In the genomic region with DNA sequence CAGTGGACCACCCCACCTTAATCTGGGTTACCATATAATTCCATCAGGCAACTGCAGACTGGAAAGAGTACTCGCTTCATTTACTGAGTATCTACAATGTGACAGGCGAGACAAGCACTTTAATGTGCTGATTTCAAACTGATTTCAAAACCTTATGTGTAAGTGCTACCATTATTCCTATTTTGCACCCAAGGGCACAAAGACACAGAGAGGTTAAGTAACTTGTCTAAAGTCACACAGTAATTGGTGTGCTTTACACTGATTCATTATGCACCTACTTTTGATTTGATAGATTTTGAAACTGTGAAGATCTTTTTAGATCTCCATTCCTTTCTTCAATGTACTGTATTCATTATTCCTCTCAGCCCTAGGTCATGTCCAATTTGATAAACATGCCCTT, we compare ENCODE assay signal across 18 cellular contexts.
A peak's percentile ranks its signal among the peaks of the same experiment; 100 is the strongest.
DNase-seq lines count a peak whose midpoint lies in the region; ATAC-seq and TF ChIP-seq lines count a peak whose summit lies in the region.
"Had no signal": no experiment of that assay in that cellular context is flagged by ENCODE, and none has a peak within 500 bp of the region (broad histone marks: within the 10 kb centered on the region; RNA-seq: fewer than 3 reads in every experiment).

No MANE protein-coding gene starts in this region.

- no peak for TF ChIP-seq POLR2A in esophagus muscularis mucosa (IDR thresholded peaks at IDR 0.05; ENCODE audit: low read depth)

- H3K4me3 Mint-ChIP-seq in activated naive CD8-positive, alpha-beta T cell = no peak overlapping the region
- H3K4me3 Mint-ChIP-seq in activated naive CD8-positive, alpha-beta T cell treated with anti-CD3 and anti-CD28 coated beads, Interleukin-2, amount 50 U/mL, for 24 hours = no peak overlapping the region
- peak overlapping the region; percentile 34 for H3K4me3 Mint-ChIP-seq in neural progenitor cell
- H3K4me3 Mint-ChIP-seq: B cell; CD8-positive, alpha-beta T cell; HFFc6 had no signal

- H3K4me1 Mint-ChIP-seq in activated naive CD8-positive, alpha-beta T cell (ENCODE audit: low read depth) = peaks cover 26% of the 10 kb centered on the region
- H3K4me1 Mint-ChIP-seq in activated naive CD8-positive, alpha-beta T cell treated with anti-CD3 and anti-CD28 coated beads, Interleukin-2, amount 50 U/mL, for 24 hours = peaks cover 25% of the 10 kb centered on the region
- peaks cover 46% of the 10 kb centered on the region for H3K4me1 Mint-ChIP-seq in neural progenitor cell

- H3K27me3 Mint-ChIP-seq in activated naive CD8-positive, alpha-beta T cell = no peaks in the 10 kb centered on the region
- peaks cover 3% of the 10 kb centered on the region for H3K27me3 Mint-ChIP-seq in activated naive CD8-positive, alpha-beta T cell treated with anti-CD3 and anti-CD28 coated beads, Interleukin-2, amount 50 U/mL, for 24 hours
- H3K27me3 Mint-ChIP-seq in neural progenitor cell (ENCODE audit: insufficient read depth, low read depth) = no peaks in the 10 kb centered on the region

- H2AFZ ChIP-seq in Karpas-422 (ENCODE audit: low read length) (no peak overlapping the region), neural progenitor cell (replicated peaks) (no peak overlapping the region)

- no peak for ATAC-seq in activated naive CD8-positive, alpha-beta T cell treated with anti-CD3 and anti-CD28 coated beads, Interleukin-2, amount 50 U/mL, for 24 hours
- ATAC-seq in HG03439 (IDR thresholded peaks at IDR 0.05; ENCODE audit: unreplicated experiment) = no peak
- ATAC-seq: CD8-positive, alpha-beta T cell had no signal

- H3K27ac ChIP-seq in Karpas-422 (ENCODE audit: low read length) (peak overlapping the region; percentile 63; the same call in 1 of the 2 replicates), esophagus muscularis mucosa (replicated peaks in 1 of 4) (no peak overlapping the region), neural progenitor cell (no peak overlapping the region)

- H3K9ac ChIP-seq in Karpas-422 (ENCODE audit: low read length) (no peak overlapping the region), neural progenitor cell (no peak overlapping the region)

- no peak for DNase-seq in activated naive CD8-positive, alpha-beta T cell treated with anti-CD3 and anti-CD28 coated beads, Interleukin-2, amount 50 U/mL, for 24 hours
- DNase-seq in Karpas-422 = no peak
- peak; percentile 42 for DNase-seq in esophagus muscularis mucosa (ENCODE audit: extremely low spot score)
- DNase-seq in neural progenitor cell (ENCODE audit: low spot score) = no peak
- DNase-seq in NOMO-1 (lab: John Stamatoyannopoulos, UW; ENCODE audit: unreplicated experiment in 2 of 2) = no peak
- no peak for DNase-seq in HUDEP-2 (lab: John Stamatoyannopoulos, UW; ENCODE audit: unreplicated experiment in 76 of 76)
- DNase-seq: CD8-positive, alpha-beta T cell; EL; GOT3; HFFc6; MV-4-11; NCI-H1436; NCI-H2081; NCI-H524 treated with DMSO at 0.1 percent for 48 hours; NK-92 treated with Interleukin-12 subunit alpha and Interleukin-12 subunit beta, amount 100 ng/mL, for 24 hours had no signal

- peaks cover 44% of the 10 kb centered on the region for H3K79me2 ChIP-seq in Karpas-422 (ENCODE audit: low read length)
- H3K79me2 ChIP-seq in neural progenitor cell (ENCODE audit: low read depth) = no peaks in the 10 kb centered on the region

- peaks cover 55% of the 10 kb centered on the region for H3K4me1 ChIP-seq in Karpas-422 (ENCODE audit: low read length)
- peaks cover 0 to 20% (median 15%) of the 10 kb centered on the region in 4 donors for H3K4me1 ChIP-seq in esophagus muscularis mucosa
- peaks cover 54% of the 10 kb centered on the region for H3K4me1 ChIP-seq in neural progenitor cell

- peaks cover 26% of the 10 kb centered on the region for H3F3A ChIP-seq in neural progenitor cell (ENCODE audit: low read depth)

- WGBS in esophagus muscularis mucosa = 45% methylated on average over 2 of the region's 2 CpGs

- H3K36me3 Mint-ChIP-seq in activated naive CD8-positive, alpha-beta T cell = peaks cover 7% of the 10 kb centered on the region
- H3K36me3 Mint-ChIP-seq in activated naive CD8-positive, alpha-beta T cell treated with anti-CD3 and anti-CD28 coated beads, Interleukin-2, amount 50 U/mL, for 24 hours (ENCODE audit: low read depth) = no peaks in the 10 kb centered on the region
- no peaks in the 10 kb centered on the region for H3K36me3 Mint-ChIP-seq in neural progenitor cell
- H3K36me3 Mint-ChIP-seq: CD8-positive, alpha-beta T cell had no signal

- intact Hi-C loops in esophagus muscularis mucosa (cut with DNase I) = no loop called here

- no peak overlapping the region for H3K4me3 ChIP-seq in Karpas-422 (ENCODE audit: low read length)
- H3K4me3 ChIP-seq in esophagus muscularis mucosa = no peak overlapping the region
- H3K4me3 ChIP-seq in neural progenitor cell = no peak overlapping the region

- peak overlapping the region; percentile 5 for H3K27ac Mint-ChIP-seq in activated naive CD8-positive, alpha-beta T cell
- H3K27ac Mint-ChIP-seq in activated naive CD8-positive, alpha-beta T cell treated with anti-CD3 and anti-CD28 coated beads, Interleukin-2, amount 50 U/mL, for 24 hours = no peak overlapping the region
- no peak overlapping the region for H3K27ac Mint-ChIP-seq in neural progenitor cell
- H3K27ac Mint-ChIP-seq: B cell; CD8-positive, alpha-beta T cell; HFFc6 had no signal

- H3K4me2 ChIP-seq in Karpas-422 (ENCODE audit: low read depth, low read length, poor library complexity, severe bottlenecking) = peak overlapping the region; percentile 25
- H3K4me2 ChIP-seq in neural progenitor cell = no peak overlapping the region

- no peak for TF ChIP-seq CTCF in esophagus muscularis mucosa (IDR thresholded peaks at IDR 0.05)
- TF ChIP-seq CTCF in neural progenitor cell (IDR thresholded peaks at IDR 0.05) = no peak

- H3K27me3 ChIP-seq in Karpas-422 (ENCODE audit: low read length) (no peaks in the 10 kb centered on the region), esophagus muscularis mucosa (no peaks in the 10 kb centered on the region), neural progenitor cell (no peaks in the 10 kb centered on the region)

- H3K9me3 ChIP-seq in Karpas-422 (ENCODE audit: low read length) = no peaks in the 10 kb centered on the region
- no peaks in the 10 kb centered on the region for H3K9me3 ChIP-seq in esophagus muscularis mucosa
- no peaks in the 10 kb centered on the region for H3K9me3 ChIP-seq in neural progenitor cell (ENCODE audit: low read depth)

- H4K20me1 ChIP-seq in Karpas-422 (ENCODE audit: insufficient read depth, low read depth, low read length) (no peaks in the 10 kb centered on the region), neural progenitor cell (ENCODE audit: low read depth) (peaks cover 13% of the 10 kb centered on the region)

- no peaks in the 10 kb centered on the region for H3K9me2 ChIP-seq in Karpas-422 (replicated peaks; ENCODE audit: insufficient read depth, low read length)

- no peak for TF ChIP-seq EP300 in esophagus muscularis mucosa (IDR thresholded peaks at IDR 0.05)

- no peaks in the 10 kb centered on the region for H3K36me3 ChIP-seq in Karpas-422 (ENCODE audit: insufficient read depth, low read length)
- no peaks in the 10 kb centered on the region for H3K36me3 ChIP-seq in esophagus muscularis mucosa
- no peaks in the 10 kb centered on the region for H3K36me3 ChIP-seq in neural progenitor cell

- no peaks in the 10 kb centered on the region for H3K9me3 Mint-ChIP-seq in activated naive CD8-positive, alpha-beta T cell (ENCODE audit: low read depth)
- H3K9me3 Mint-ChIP-seq in activated naive CD8-positive, alpha-beta T cell treated with anti-CD3 and anti-CD28 coated beads, Interleukin-2, amount 50 U/mL, for 24 hours = no peaks in the 10 kb centered on the region
- no peaks in the 10 kb centered on the region for H3K9me3 Mint-ChIP-seq in neural progenitor cell
- H3K9me3 Mint-ChIP-seq: CD8-positive, alpha-beta T cell; HFFc6 had no signal
